11 cellular contexts compared by ENCODE assay signal in genomic region chr7:36048141-36048901, GRCh38.
DNase-seq lines count a peak whose midpoint lies in the region; TF ChIP-seq lines count a peak whose summit lies in the region.
"Had no signal": no experiment of that assay in that cellular context is flagged by ENCODE, and none has a peak within 500 bp of the region (broad histone marks: within the 10 kb centered on the region; RNA-seq: fewer than 3 reads in every experiment).

No MANE protein-coding gene starts in this region.

- no peaks in the 10 kb centered on the region for H3K4me1 ChIP-seq in colonic mucosa

- H3K9me3 ChIP-seq in colonic mucosa, result no peaks in the 10 kb centered on the region

- H3K27me3 ChIP-seq in colonic mucosa, result no peaks in the 10 kb centered on the region

- H3K27ac ChIP-seq in epithelial cell of prostate (no peak overlapping the region), colonic mucosa (no peak overlapping the region)

- H3K9me3 Mint-ChIP-seq in osteocyte (ENCODE audit: unreplicated experiment), result no peaks in the 10 kb centered on the region

- H3K4me3 ChIP-seq in colonic mucosa, result no peak overlapping the region

- H3K27ac Mint-ChIP-seq in osteocyte (ENCODE audit: unreplicated experiment), result peak overlapping the region; percentile 75

- intact Hi-C loops in colonic mucosa (cut with DNase I), result no loop called here

- peak; percentile 37 for DNase-seq in Daoy (ENCODE audit: low read depth)
- DNase-seq in NOMO-1 treated with DMSO at 0.1 percent for 48 hours (lab: John Stamatoyannopoulos, UW; ENCODE audit: unreplicated experiment), result peak; percentile 73
- DNase-seq in epithelial cell of prostate (ENCODE audit: low read depth, low spot score), result peak; percentile 43
- no peak for DNase-seq in osteocyte (ENCODE audit: extremely low spot score, unreplicated experiment)
- no peak for DNase-seq in activated CD8-positive, alpha-beta memory T cell treated with anti-CD3 and anti-CD28 coated beads for 24 hours
- no peak for DNase-seq in hippocampal formation (lab: John Stamatoyannopoulos, UW)
- no peak for DNase-seq in colonic mucosa
- no peak for DNase-seq in stimulated activated naive CD4-positive, alpha-beta T cell (lab: John Stamatoyannopoulos, UW)
- DNase-seq: activated CD4-positive, CD25-positive, alpha-beta regulatory T cell treated with anti-CD3 and anti-CD28 coated beads, Interleukin-2, amount 50 U/mL, for 72 hours; Karpas-422; posterior cingulate gyrus had no signal

- H3K9ac ChIP-seq in colonic mucosa (ENCODE audit: low read depth in 2 of 2, low read length in 2 of 2), result no peak overlapping the region

- no peaks in the 10 kb centered on the region for H3K36me3 ChIP-seq in colonic mucosa

- peaks cover 13% of the 10 kb centered on the region for H3K27me3 Mint-ChIP-seq in osteocyte (ENCODE audit: unreplicated experiment)

- H3K4me1 Mint-ChIP-seq in osteocyte (ENCODE audit: unreplicated experiment), result peaks cover 35% of the 10 kb centered on the region

- no peak for TF ChIP-seq CTCF in osteocyte (IDR thresholded peaks at IDR 0.05)
- TF ChIP-seq CTCF in colonic mucosa (IDR thresholded peaks at IDR 0.05), result no peak

- H3K4me3 Mint-ChIP-seq in osteocyte (ENCODE audit: unreplicated experiment), result no peak overlapping the region

- no peaks in the 10 kb centered on the region for H3K36me3 Mint-ChIP-seq in osteocyte (ENCODE audit: unreplicated experiment)

Comparison
In these comparisons a context has a peak if more than half of its experiments do, and no peak if none do; other contexts are left out.
1. DNase-seq: peak in Daoy (single experiment), NOMO-1 treated with DMSO at 0.1 percent for 48 hours (single experiment) and epithelial cell of prostate (single experiment); none in osteocyte (single experiment), activated CD8-positive, alpha-beta memory T cell treated with anti-CD3 and anti-CD28 coated beads for 24 hours (single experiment), hippocampal formation (0 of 2), colonic mucosa (single experiment) and stimulated activated naive CD4-positive, alpha-beta T cell (0 of 6).